In the genomic region with DNA sequence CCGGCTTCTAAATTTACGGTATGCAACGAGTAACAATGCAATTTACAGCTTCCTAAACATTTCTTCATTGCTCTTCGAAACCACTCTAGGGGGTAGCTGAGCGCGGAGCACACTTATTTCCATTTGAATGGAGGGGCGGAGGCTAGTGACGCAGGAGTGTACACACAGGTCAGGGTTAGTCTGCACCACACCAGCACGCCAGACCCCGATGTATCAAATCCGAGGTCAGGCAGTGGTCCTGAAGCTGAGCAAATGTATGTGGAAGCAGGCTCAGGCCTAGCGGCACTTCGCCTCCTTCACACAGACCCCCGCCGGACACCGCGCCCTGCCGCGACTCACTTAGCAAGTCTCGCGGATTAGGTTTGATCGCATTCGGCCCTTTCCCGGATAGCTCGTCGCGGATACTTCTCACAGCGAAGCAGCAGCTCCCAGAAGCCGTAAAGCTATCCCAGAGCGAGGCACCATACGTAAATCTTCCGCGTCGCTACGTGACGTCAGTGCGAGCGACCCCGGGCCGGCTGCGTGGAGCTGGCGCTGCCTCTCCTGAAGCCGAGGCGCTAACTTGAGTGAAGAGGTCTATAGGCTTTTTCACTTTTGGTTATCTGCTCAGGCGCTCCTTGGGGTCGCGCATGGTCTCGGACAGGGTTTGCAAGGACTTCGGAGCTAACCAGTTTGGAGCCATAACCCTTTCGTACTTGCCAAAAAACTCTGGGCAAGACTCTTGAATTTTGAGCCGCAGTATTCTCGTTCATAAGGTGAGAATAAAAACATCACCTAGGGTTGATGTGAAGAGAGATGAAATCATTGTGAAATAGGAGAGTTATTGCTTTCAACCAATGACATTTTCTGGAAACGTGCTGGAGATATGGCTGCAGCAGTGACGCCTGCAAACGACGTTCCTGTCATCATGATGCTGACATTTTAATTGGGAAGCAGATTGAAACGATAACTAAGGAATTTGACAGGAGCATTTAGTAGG, we compare ENCODE assay signal across 8 cellular contexts. TPM values are rescaled to one million over a fixed set of nuclear protein-coding genes. Genes with fewer than 3 reads are reported as not detected.
DNase-seq lines count a peak whose midpoint lies in the region; ATAC-seq and TF ChIP-seq lines count a peak whose summit lies in the region.

A gene with protein sequence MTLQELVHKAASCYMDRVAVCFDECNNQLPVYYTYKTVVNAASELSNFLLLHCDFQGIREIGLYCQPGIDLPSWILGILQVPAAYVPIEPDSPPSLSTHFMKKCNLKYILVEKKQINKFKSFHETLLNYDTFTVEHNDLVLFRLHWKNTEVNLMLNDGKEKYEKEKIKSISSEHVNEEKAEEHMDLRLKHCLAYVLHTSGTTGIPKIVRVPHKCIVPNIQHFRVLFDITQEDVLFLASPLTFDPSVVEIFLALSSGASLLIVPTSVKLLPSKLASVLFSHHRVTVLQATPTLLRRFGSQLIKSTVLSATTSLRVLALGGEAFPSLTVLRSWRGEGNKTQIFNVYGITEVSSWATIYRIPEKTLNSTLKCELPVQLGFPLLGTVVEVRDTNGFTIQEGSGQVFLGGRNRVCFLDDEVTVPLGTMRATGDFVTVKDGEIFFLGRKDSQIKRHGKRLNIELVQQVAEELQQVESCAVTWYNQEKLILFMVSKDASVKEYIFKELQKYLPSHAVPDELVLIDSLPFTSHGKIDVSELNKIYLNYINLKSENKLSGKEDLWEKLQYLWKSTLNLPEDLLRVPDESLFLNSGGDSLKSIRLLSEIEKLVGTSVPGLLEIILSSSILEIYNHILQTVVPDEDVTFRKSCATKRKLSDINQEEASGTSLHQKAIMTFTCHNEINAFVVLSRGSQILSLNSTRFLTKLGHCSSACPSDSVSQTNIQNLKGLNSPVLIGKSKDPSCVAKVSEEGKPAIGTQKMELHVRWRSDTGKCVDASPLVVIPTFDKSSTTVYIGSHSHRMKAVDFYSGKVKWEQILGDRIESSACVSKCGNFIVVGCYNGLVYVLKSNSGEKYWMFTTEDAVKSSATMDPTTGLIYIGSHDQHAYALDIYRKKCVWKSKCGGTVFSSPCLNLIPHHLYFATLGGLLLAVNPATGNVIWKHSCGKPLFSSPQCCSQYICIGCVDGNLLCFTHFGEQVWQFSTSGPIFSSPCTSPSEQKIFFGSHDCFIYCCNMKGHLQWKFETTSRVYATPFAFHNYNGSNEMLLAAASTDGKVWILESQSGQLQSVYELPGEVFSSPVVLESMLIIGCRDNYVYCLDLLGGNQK (minus strand): TSS at position 469 of the 979 bp plus-strand sequence. CDS start 3,192 bp downstream, outside the sequence.

- peak within 1 kb of the TSS; percentile 99 for H3K27ac Mint-ChIP-seq in progenitor cell of endocrine pancreas

- H3K4me3 ChIP-seq in left ventricle myocardium inferior (peak within 1 kb of the TSS; percentile 82), urinary bladder (ENCODE audit: low read depth, low read length) (peak within 1 kb of the TSS; percentile 59)

- under 1% methylated on average over 57 of the region's 57 CpGs for WGBS in urinary bladder

- intact Hi-C loops in T-helper 1 cell treated with Interleukin-12 subunit alpha and Interleukin-12 subunit beta and Interleukin-4 antibody, amounts not matched to agents 30 ng/mL and 1 ng/mL, for 36 hours (cut with micrococcal nuclease), result loop anchor here (1.0 to 5.0 kb wide), 16 partner anchors 48 to 993 kb away; a partner anchor contains a TSS
- intact Hi-C loops in left ventricle myocardium inferior (cut with micrococcal nuclease), result no loop called here

- H3K27me3 Mint-ChIP-seq in progenitor cell of endocrine pancreas, result no peaks in the 10 kb centered on the region

- no peaks in the 10 kb centered on the region for H3K36me3 Mint-ChIP-seq in progenitor cell of endocrine pancreas (ENCODE audit: insufficient read depth)

- ATAC-seq in HG02870 (IDR thresholded peaks at IDR 0.05; ENCODE audit: unreplicated experiment), result peak; percentile 90

- DNase-seq in GM13976 (ENCODE audit: low spot score), result peak; percentile 91
- DNase-seq in NCI-H146 treated with DMSO at 0.1 percent for 48 hours (lab: John Stamatoyannopoulos, UW; ENCODE audit: unreplicated experiment), result peak; percentile 95
- DNase-seq in amniotic stem cell (lab: John Stamatoyannopoulos, UW), result peak; percentile 74
- peak; percentile 94 for DNase-seq in left ventricle myocardium inferior
- peak; percentile 91 for DNase-seq in progenitor cell of endocrine pancreas (ENCODE audit: low spot score, unreplicated experiment)

- peak within 1 kb of the TSS; percentile 87 for H3K4me3 Mint-ChIP-seq in progenitor cell of endocrine pancreas (ENCODE audit: low read depth)

- in situ Hi-C loops in GM13976 (cut with MboI; ENCODE audit: low sequenced_read_pairs, unreplicated experiment), result no loop called here

- H3K27ac ChIP-seq in left ventricle myocardium inferior (replicated peaks) (peak within 1 kb of the TSS; percentile 96), urinary bladder (ENCODE audit: low read depth) (peak within 1 kb of the TSS; percentile 90)

- H3K36me3 ChIP-seq in left ventricle myocardium inferior (peaks cover under 1% of the 10 kb centered on the region), urinary bladder (ENCODE audit: insufficient read depth) (no peaks in the 10 kb centered on the region)

- no peaks in the 10 kb centered on the region for H3K9me3 ChIP-seq in left ventricle myocardium inferior (replicated peaks)

- no peak for TF ChIP-seq CTCF in GM13976 (IDR thresholded peaks at IDR 0.05; ENCODE audit: borderline replicate concordance, control extremely low read depth, extremely low read depth, insufficient read depth, missing control alignments)
- TF ChIP-seq CTCF in left ventricle myocardium inferior (IDR thresholded peaks at IDR 0.05; ENCODE audit: borderline replicate concordance), result no peak
- TF ChIP-seq CTCF in progenitor cell of endocrine pancreas (IDR thresholded peaks at IDR 0.05; ENCODE audit: unreplicated experiment), result no peak

- no peaks in the 10 kb centered on the region for H3K9me3 Mint-ChIP-seq in progenitor cell of endocrine pancreas (ENCODE audit: low read depth)

- H3K4me1 ChIP-seq in left ventricle myocardium inferior (peaks cover 36% of the 10 kb centered on the region), urinary bladder (ENCODE audit: insufficient read depth) (no peaks in the 10 kb centered on the region)

- peaks cover 11% of the 10 kb centered on the region for H3K4me1 Mint-ChIP-seq in progenitor cell of endocrine pancreas (ENCODE audit: low read depth)

- no peaks in the 10 kb centered on the region for H3K27me3 ChIP-seq in left ventricle myocardium inferior (ENCODE audit: low read depth)

RNA-seq across cellular contexts. Expression of the gene that starts here (rescaled TPM):
- 9.7 and 11.4 TPM in 2 replicates for total RNA-seq in T-helper 1 cell treated with Interleukin-12 subunit alpha and Interleukin-12 subunit beta and Interleukin-4 antibody, amounts not matched to agents 30 ng/mL and 1 ng/mL, for 36 hours
- total RNA-seq in left ventricle myocardium inferior (6.9 TPM), progenitor cell of endocrine pancreas (22.0 and 25.2 TPM in 2 replicates), urinary bladder (33.8 TPM)
- 6.1 TPM for polyA plus RNA-seq in urinary bladder

Comparison
In these comparisons a context has a peak if more than half of its experiments do, and no peak if none do; other contexts are left out.
1. Peak in every context shown above with its lines: DNase-seq, ATAC-seq, H3K4me3 ChIP-seq and H3K27ac ChIP-seq.